ENCODE assay signal across 17 cellular contexts in the genomic region with DNA sequence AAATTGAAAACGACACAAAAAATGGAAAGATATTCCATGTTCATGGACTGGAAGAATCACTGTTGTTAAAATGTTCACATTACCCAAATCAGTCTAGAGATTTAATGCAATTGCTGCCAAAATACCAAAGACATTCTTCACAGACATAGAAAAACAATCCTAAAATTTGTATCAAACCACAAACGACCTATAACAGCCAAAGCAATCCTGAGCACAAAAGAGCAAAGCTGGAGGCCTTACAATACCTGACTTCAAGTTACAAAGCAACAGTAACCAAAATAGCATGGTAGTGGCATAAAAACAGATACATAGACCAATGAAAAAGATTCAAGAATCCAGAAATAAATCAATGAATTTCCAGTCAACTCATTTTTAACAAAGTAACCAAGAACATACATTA.
DNase-seq lines count a peak whose midpoint lies in the region; ATAC-seq and TF ChIP-seq lines count a peak whose summit lies in the region.
"Had no signal": no experiment of that assay in that cellular context is flagged by ENCODE, and none has a peak within 500 bp of the region (broad histone marks: within the 10 kb centered on the region; RNA-seq: fewer than 3 reads in every experiment).

No MANE protein-coding gene starts in this region.

- H3K27me3 ChIP-seq in SK-N-SH (ENCODE audit: insufficient read depth) (no peaks in the 10 kb centered on the region), adipocyte (replicated peaks; ENCODE audit: control insufficient read depth, insufficient read depth, low read length) (no peaks in the 10 kb centered on the region), ascending aorta (no peaks in the 10 kb centered on the region)

- H3K9me2 ChIP-seq in SK-N-SH = no peaks in the 10 kb centered on the region

- DNase-seq in SK-N-SH = no peak
- peak; percentile 38 for DNase-seq in adipocyte (ENCODE audit: low read depth)
- peak; percentile 14 for DNase-seq in fibroblast of pulmonary artery (ENCODE audit: low read depth)
- DNase-seq in activated CD8-positive, alpha-beta memory T cell treated with anti-CD3 and anti-CD28 coated beads, Interleukin-2, amount 50 U/mL, for 4 hours = no peak
- no peak for DNase-seq in SKM-1 treated with dmso at 0.1 percent for 144 hours (lab: John Stamatoyannopoulos, UW; ENCODE audit: unreplicated experiment)
- DNase-seq in mucosa of descending colon = no peak
- no peak for DNase-seq in ascending aorta (ENCODE audit: low spot score in 2 of 2)
- DNase-seq: H7, NCI-H1048, NCI-H1694, NCI-H446 treated with DMSO at 0.1 percent for 48 hours, NCI-H748 treated with DMSO at 0.1 percent for 48 hours, PC-9 had no signal

- TF ChIP-seq CTCF in SK-N-SH (IDR thresholded peaks at IDR 0.05) = no peak
- TF ChIP-seq CTCF in fibroblast of pulmonary artery (IDR thresholded peaks at IDR 0.05; ENCODE audit: low read length, missing control alignments) = no peak
- TF ChIP-seq CTCF in mucosa of descending colon (IDR thresholded peaks at IDR 0.05) = no peak
- no peak for TF ChIP-seq CTCF in ascending aorta (IDR thresholded peaks at IDR 0.05)

- POLR2A ChIA-PET in SK-N-SH (lab: Yijun Ruan, JAX) = no interaction called here

- no peak for TF ChIP-seq EP300 in SK-N-SH (IDR thresholded peaks at IDR 0.05; ENCODE audit: borderline replicate concordance in 1 of 2, low read depth in 1 of 2, low read length in 1 of 2)

- H3K4me3 ChIP-seq in SK-N-SH (ENCODE audit: low read depth in 2 of 2, low read length in 1 of 2) = no peak overlapping the region
- H3K4me3 ChIP-seq in adipocyte (ENCODE audit: low read length) = no peak overlapping the region
- H3K4me3 ChIP-seq in fibroblast of pulmonary artery (replicated peaks; ENCODE audit: low read depth, low read length) = no peak overlapping the region
- H3K4me3 ChIP-seq in mucosa of descending colon = no peak overlapping the region
- no peak overlapping the region for H3K4me3 ChIP-seq in ascending aorta
- H3K4me3 ChIP-seq: K562, PC-9 had no signal

- intact Hi-C loops in mucosa of descending colon (cut with DNase I, micrococcal nuclease) (no loop called here), ascending aorta (cut with DNase I) (no loop called here)

- no peaks in the 10 kb centered on the region for H3F3A ChIP-seq in SK-N-SH (replicated peaks; ENCODE audit: insufficient read depth)

- H3K36me3 ChIP-seq in SK-N-SH (replicated peaks in 1 of 2; ENCODE audit: control insufficient read depth in 1 of 2, insufficient read depth in 2 of 2, low read length in 1 of 2) (no peaks in the 10 kb centered on the region), adipocyte (ENCODE audit: control insufficient read depth, insufficient read depth, low read length, severe bottlenecking) (no peaks in the 10 kb centered on the region), mucosa of descending colon (ENCODE audit: low read depth) (no peaks in the 10 kb centered on the region), ascending aorta (no peaks in the 10 kb centered on the region)

- ATAC-seq in SK-N-SH treated with all-trans-retinoic acid at 6 μM for 48 hours (no peak), mucosa of descending colon (no peak)
- ATAC-seq: K562 had no signal

- CTCF ChIA-PET in SK-N-SH (lab: Yijun Ruan, JAX) = no interaction called here

- H3K9ac ChIP-seq in SK-N-SH (no peak overlapping the region), adipocyte (ENCODE audit: low read length) (no peak overlapping the region)

- H4K20me1 ChIP-seq in SK-N-SH (ENCODE audit: insufficient read depth) = no peaks in the 10 kb centered on the region

- H3K9me3 ChIP-seq in SK-N-SH = no peaks in the 10 kb centered on the region
- no peaks in the 10 kb centered on the region for H3K9me3 ChIP-seq in adipocyte (ENCODE audit: control insufficient read depth, low read length)
- H3K9me3 ChIP-seq in mucosa of descending colon = no peaks in the 10 kb centered on the region
- H3K9me3 ChIP-seq in ascending aorta = no peaks in the 10 kb centered on the region

- H2AFZ ChIP-seq in SK-N-SH (ENCODE audit: low read depth) = no peak overlapping the region
- H2AFZ ChIP-seq: PC-9 had no signal

- H3K27ac ChIP-seq in SK-N-SH (ENCODE audit: low read depth in 2 of 2, low read length in 1 of 2) (no peak overlapping the region), ascending aorta (no peak overlapping the region)
- H3K27ac ChIP-seq: 22Rv1, C4-2B, PC-9 had no signal

- no peak for TF ChIP-seq RAD21 in SK-N-SH (IDR thresholded peaks at IDR 0.05; ENCODE audit: low read length)

- H3K79me2 ChIP-seq in SK-N-SH (ENCODE audit: insufficient read depth) = no peaks in the 10 kb centered on the region

- H3K4me1 ChIP-seq in SK-N-SH (ENCODE audit: control insufficient read depth in 1 of 2, insufficient read depth in 2 of 2, low read depth in 1 of 2, low read length in 1 of 2) (no peaks in the 10 kb centered on the region), adipocyte (ENCODE audit: control insufficient read depth, insufficient read depth, low read length) (no peaks in the 10 kb centered on the region), mucosa of descending colon (ENCODE audit: low read depth) (no peaks in the 10 kb centered on the region), ascending aorta (no peaks in the 10 kb centered on the region)

- 7% methylated on average over 2 of the region's 2 CpGs for WGBS in SK-N-SH (ENCODE audit: low lambda C conversion rate)

- H3K4me2 ChIP-seq in SK-N-SH = no peak overlapping the region
- H3K4me2 ChIP-seq: PC-9 had no signal

TF ChIP-seq in SK-N-SH treated with all-trans-retinoic acid at 6 μM for 48 hours, 23 proteins besides CTCF, POLR2A, EP300 and RAD21:
- TF ChIP-seq ZNF565 (CRISPR knock-in tag; conservative IDR thresholded peaks at IDR 0.05; ENCODE audit: low read depth) = no peak
- TF ChIP-seq ARNTL (CRISPR knock-in tag; IDR thresholded peaks at IDR 0.05; ENCODE audit: borderline replicate concordance, low read depth) = no peak
- TF ChIP-seq ZFP3 (CRISPR knock-in tag; IDR thresholded peaks at IDR 0.05) = no peak
- TF ChIP-seq ZNF70 (CRISPR knock-in tag; IDR thresholded peaks at IDR 0.05) = no peak
- 0 out of 2 replicates have a peak, but pooled peaks have one; percentile 52 for TF ChIP-seq RARB (CRISPR knock-in tag; IDR thresholded peaks at IDR 0.05)
- no peak for TF ChIP-seq ESRRG (CRISPR knock-in tag; IDR thresholded peaks at IDR 0.05)
TF ChIP-seq in SK-N-SH treated with all-trans-retinoic acid at 6 μM for 48 hours: peak in this region for 1.

TF ChIP-seq in SK-N-SH, 30 proteins besides CTCF, POLR2A, EP300 and RAD21:
- TF ChIP-seq TAF1 (IDR thresholded peaks at IDR 0.05; ENCODE audit: borderline replicate concordance, low read depth, low read length) (no peak), POLR2AphosphoS5 (IDR thresholded peaks at IDR 0.05; ENCODE audit: low read depth, low read length) (no peak), ELF1 (IDR thresholded peaks at IDR 0.05) (no peak), USF1 (IDR thresholded peaks at IDR 0.05; ENCODE audit: borderline replicate concordance, low read depth) (no peak), REST (IDR thresholded peaks at IDR 0.05; ENCODE audit: low read depth, low read length) (no peak), EZH2phosphoT487 (IDR thresholded peaks at IDR 0.05; ENCODE audit: borderline replicate concordance, low read depth) (no peak), NFIC (IDR thresholded peaks at IDR 0.05; ENCODE audit: borderline replicate concordance) (no peak), NRF1 (IDR thresholded peaks at IDR 0.05; ENCODE audit: low read depth, low read length) (no peak), GABPA (IDR thresholded peaks at IDR 0.05; ENCODE audit: low read depth) (no peak), FOXM1 (IDR thresholded peaks at IDR 0.05; ENCODE audit: low read depth) (no peak), FOXJ3 (CRISPR knock-in tag; IDR thresholded peaks at IDR 0.05) (no peak), TEAD4 (IDR thresholded peaks at IDR 0.05; ENCODE audit: borderline replicate concordance, insufficient read depth) (no peak)

Comparison
In these comparisons a context has a peak if more than half of its experiments do, and no peak if none do; other contexts are left out.
1. DNase-seq: peak in adipocyte (single experiment) and fibroblast of pulmonary artery (single experiment); none in SK-N-SH (single experiment), activated CD8-positive, alpha-beta memory T cell treated with anti-CD3 and anti-CD28 coated beads, Interleukin-2, amount 50 U/mL, for 4 hours (single experiment), SKM-1 treated with dmso at 0.1 percent for 144 hours (single experiment), mucosa of descending colon (0 of 3) and ascending aorta (0 of 2).